ENCODE assay signal across 18 cellular contexts in the genomic region with DNA sequence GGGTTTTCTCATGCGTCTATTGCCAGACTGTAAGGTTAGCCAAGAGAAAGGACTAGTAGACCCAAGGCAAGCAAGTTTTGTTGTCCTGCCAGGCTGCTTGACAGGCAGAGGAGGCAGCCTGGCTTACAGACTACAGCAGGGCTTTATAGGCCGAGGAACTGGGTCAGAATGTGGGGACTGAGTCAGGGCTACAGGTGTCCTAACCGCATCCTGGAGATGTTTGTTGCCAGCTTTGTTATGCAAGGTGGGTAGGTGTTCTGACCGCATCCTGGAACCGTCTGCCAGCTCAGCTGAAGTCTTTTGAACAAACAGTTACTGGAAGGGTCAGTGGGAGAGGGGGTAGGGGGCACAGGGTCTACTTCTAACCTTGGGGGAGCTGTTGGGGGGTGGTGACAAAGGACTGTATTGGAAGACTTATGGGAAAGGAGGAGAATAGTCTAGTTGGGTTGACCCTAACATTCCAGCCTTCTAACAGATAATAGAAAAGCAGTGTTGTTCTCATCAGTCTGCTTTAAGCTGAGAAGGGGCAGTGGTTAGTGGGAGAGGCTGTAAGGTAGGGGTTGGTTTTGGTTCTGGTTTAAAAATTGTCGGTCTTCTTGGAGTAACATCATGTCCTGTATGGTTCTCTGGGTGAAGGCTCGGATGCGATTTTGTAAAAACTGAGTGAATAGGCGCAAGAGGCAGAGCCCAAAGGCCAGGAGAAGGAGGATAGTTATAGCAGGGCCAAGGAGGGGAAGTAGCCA.
DNase-seq lines count a peak whose midpoint lies in the region; ATAC-seq and TF ChIP-seq lines count a peak whose summit lies in the region.
"Had no signal": no experiment of that assay in that cellular context is flagged by ENCODE, and none has a peak within 500 bp of the region (broad histone marks: within the 10 kb centered on the region; RNA-seq: fewer than 3 reads in every experiment).

No MANE protein-coding gene starts in this region.

- H3K4me2 ChIP-seq in KMS-11 = 0 out of 2 replicates have a peak overlapping the region, but pooled peaks have one; percentile 21
- H3K4me2 ChIP-seq: A549 had no signal

- H3K27me3 ChIP-seq in KMS-11 (ENCODE audit: insufficient read depth, low read depth) = no peaks in the 10 kb centered on the region
- H3K27me3 ChIP-seq: tibial artery had no signal

- CTCF ChIA-PET in activated CD8-positive, alpha-beta memory T cell treated with anti-CD3 and anti-CD28 coated beads, Interleukin-2, amount 10 ng/mL, durations not matched to agents 7 days and 5 days (lab: Charles Lee) = no interaction called here

- DNase-seq in activated CD8-positive, alpha-beta memory T cell treated with anti-CD3 and anti-CD28 coated beads, Interleukin-2, amount 10 ng/mL, durations not matched to agents 7 days and 5 days = no peak
- DNase-seq in activated CD8-positive, alpha-beta memory T cell treated with anti-CD3 and anti-CD28 coated beads for 24 hours = no peak
- DNase-seq in activated effector memory CD4-positive, alpha-beta T cell treated with Interleukin-2 at 50 U/mL for 16 hours = peak; percentile 2
- DNase-seq in islet precursor cell = peak; percentile 58
- no peak for DNase-seq in mucosa of descending colon
- DNase-seq in hypothalamus (lab: John Stamatoyannopoulos, UW) = no peak
- DNase-seq in KG1 (lab: John Stamatoyannopoulos, UW) = no peak
- DNase-seq: activated CD4-positive, CD25-positive, alpha-beta regulatory T cell; hippocampal formation; NCI-H2171 treated with DMSO at 0.1 percent for 48 hours; tibial artery had no signal

- H3K79me2 ChIP-seq in KMS-11 (ENCODE audit: insufficient read depth, low read depth) = no peaks in the 10 kb centered on the region

- no peaks in the 10 kb centered on the region for H3K27me3 Mint-ChIP-seq in activated CD8-positive, alpha-beta memory T cell treated with anti-CD3 and anti-CD28 coated beads, Interleukin-2, amount 10 ng/mL, durations not matched to agents 7 days and 5 days
- H3K27me3 Mint-ChIP-seq: activated naive CD8-positive, alpha-beta T cell had no signal

- peak overlapping the region; percentile 22; the same call in 1 of the 2 replicates for H2AFZ ChIP-seq in KMS-11 (ENCODE audit: low read depth)

- H3K9me3 Mint-ChIP-seq in activated CD8-positive, alpha-beta memory T cell treated with anti-CD3 and anti-CD28 coated beads, Interleukin-2, amount 10 ng/mL, durations not matched to agents 7 days and 5 days (ENCODE audit: low read depth) = peaks cover 12% of the 10 kb centered on the region

- peak overlapping the region; percentile 9 for H3K27ac Mint-ChIP-seq in activated CD8-positive, alpha-beta memory T cell treated with anti-CD3 and anti-CD28 coated beads, Interleukin-2, amount 10 ng/mL, durations not matched to agents 7 days and 5 days
- H3K27ac Mint-ChIP-seq: activated naive CD8-positive, alpha-beta T cell had no signal

- H3K9me3 ChIP-seq in mucosa of descending colon = peaks cover 19% of the 10 kb centered on the region
- H3K9me3 ChIP-seq: A549, tibial artery had no signal

- H3K36me3 Mint-ChIP-seq in activated CD8-positive, alpha-beta memory T cell treated with anti-CD3 and anti-CD28 coated beads, Interleukin-2, amount 10 ng/mL, durations not matched to agents 7 days and 5 days = no peaks in the 10 kb centered on the region
- H3K36me3 Mint-ChIP-seq: activated naive CD8-positive, alpha-beta T cell had no signal

- H4K20me1 ChIP-seq in KMS-11 (ENCODE audit: insufficient read depth) = no peaks in the 10 kb centered on the region

- H3K27ac ChIP-seq in KMS-11 = peak overlapping the region; percentile 89
- H3K27ac ChIP-seq: A549, coronary artery, tibial artery had no signal

- peak overlapping the region; percentile 22; the same call in 1 of the 2 replicates for H3K9ac ChIP-seq in KMS-11

- ATAC-seq in activated CD8-positive, alpha-beta memory T cell treated with anti-CD3 and anti-CD28 coated beads, Interleukin-2, amount 10 ng/mL, durations not matched to agents 7 days and 5 days = no peak
- no peak for ATAC-seq in mucosa of descending colon
- ATAC-seq: A549, SK-N-SH treated with all-trans-retinoic acid at 6 μM for 48 hours had no signal

- H3K4me1 ChIP-seq in KMS-11 (ENCODE audit: low read depth, poor library complexity, severe bottlenecking) (peaks cover 47% of the 10 kb centered on the region), mucosa of descending colon (ENCODE audit: low read depth) (no peaks in the 10 kb centered on the region)
- H3K4me1 ChIP-seq: A549, tibial artery had no signal

- H3K36me3 ChIP-seq in KMS-11 (ENCODE audit: insufficient read depth) = no peaks in the 10 kb centered on the region
- H3K36me3 ChIP-seq in mucosa of descending colon (ENCODE audit: low read depth) = no peaks in the 10 kb centered on the region
- H3K36me3 ChIP-seq: tibial artery had no signal

- H3K4me1 Mint-ChIP-seq in activated CD8-positive, alpha-beta memory T cell treated with anti-CD3 and anti-CD28 coated beads, Interleukin-2, amount 10 ng/mL, durations not matched to agents 7 days and 5 days = no peaks in the 10 kb centered on the region
- H3K4me1 Mint-ChIP-seq: neural crest cell had no signal

- intact Hi-C loops in mucosa of descending colon (cut with DNase I, micrococcal nuclease) = no loop called here

- TF ChIP-seq CTCF in KMS-11 (conservative IDR thresholded peaks at IDR 0.05; ENCODE audit: low read depth, low read length) (no peak), mucosa of descending colon (IDR thresholded peaks at IDR 0.05) (no peak)

- H3K4me3 ChIP-seq in KMS-11 (IDR thresholded peaks at IDR 0.05; ENCODE audit: insufficient read depth, low read depth, low read length) = no peak overlapping the region
- H3K4me3 ChIP-seq in mucosa of descending colon = no peak overlapping the region
- H3K4me3 ChIP-seq: A549, coronary artery, lung, tibial artery had no signal

- H3K4me3 Mint-ChIP-seq in activated CD8-positive, alpha-beta memory T cell treated with anti-CD3 and anti-CD28 coated beads, Interleukin-2, amount 10 ng/mL, durations not matched to agents 7 days and 5 days = no peak overlapping the region
- H3K4me3 Mint-ChIP-seq: activated naive CD8-positive, alpha-beta T cell; neural crest cell had no signal

Comparison
In these comparisons a context has a peak if more than half of its experiments do, and no peak if none do; other contexts are left out.
1. DNase-seq: peak in activated effector memory CD4-positive, alpha-beta T cell treated with Interleukin-2 at 50 U/mL for 16 hours (single experiment) and islet precursor cell (single experiment); none in activated CD8-positive, alpha-beta memory T cell treated with anti-CD3 and anti-CD28 coated beads, Interleukin-2, amount 10 ng/mL, durations not matched to agents 7 days and 5 days (single experiment), activated CD8-positive, alpha-beta memory T cell treated with anti-CD3 and anti-CD28 coated beads for 24 hours (single experiment), mucosa of descending colon (0 of 3), hypothalamus (0 of 51) and KG1 (single experiment).